In genomic region chr21:43602277-43603229, GRCh38 we compare ENCODE assay signal across 16 cellular contexts. TPM values are rescaled to one million over a fixed set of nuclear protein-coding genes. Genes with fewer than 3 reads are reported as not detected.
DNase-seq lines count a peak whose midpoint lies in the region; ATAC-seq, FAIRE-seq and TF ChIP-seq lines count a peak whose summit lies in the region.
"Had no signal": no experiment of that assay in that cellular context is flagged by ENCODE, and none has a peak within 500 bp of the region (broad histone marks: within the 10 kb centered on the region; RNA-seq: fewer than 3 reads in every experiment).

No MANE protein-coding gene starts in this region.

- H2AFZ ChIP-seq in GM23338, result 0 out of 2 replicates have a peak overlapping the region, but pooled peaks have one; percentile 52

- no peaks in the 10 kb centered on the region for H3K27me3 ChIP-seq in GM23338 (ENCODE audit: insufficient read depth)
- H3K27me3 ChIP-seq in naive thymus-derived CD4-positive, alpha-beta T cell (ENCODE audit: control insufficient read depth in 2 of 2, insufficient read depth in 2 of 2, low read length in 2 of 2), result no peaks in the 10 kb centered on the region
- H3K27me3 ChIP-seq in WERI-Rb-1 (ENCODE audit: insufficient read depth, low read depth, severe bottlenecking), result no peaks in the 10 kb centered on the region
- no peaks in the 10 kb centered on the region for H3K27me3 ChIP-seq in body of pancreas

- H3K4me2 ChIP-seq in A549 (peak overlapping the region; percentile 12; the same call in 2 of the 3 replicates), GM23338 (no peak overlapping the region)

- ATAC-seq in A549 (no peak), GM23338 (no peak), HG02623 (IDR thresholded peaks at IDR 0.05; ENCODE audit: unreplicated experiment) (no peak), body of pancreas (no peak)
- peak; percentile 10 for ATAC-seq in naive thymus-derived CD4-positive, alpha-beta T cell
- ATAC-seq: left colon had no signal

- intact Hi-C loops in naive thymus-derived CD4-positive, alpha-beta T cell (cut with micrococcal nuclease), result no loop called here
- intact Hi-C loops in body of pancreas (cut with DNase I), result no loop called here

- H3K4me3 ChIP-seq in A549, result no peak overlapping the region
- no peak overlapping the region for H3K4me3 ChIP-seq in GM23338
- H3K4me3 ChIP-seq in naive thymus-derived CD4-positive, alpha-beta T cell (ENCODE audit: low read length), result no peak overlapping the region
- H3K4me3 ChIP-seq in WERI-Rb-1 (ENCODE audit: low read depth, low read length), result no peak overlapping the region
- no peak overlapping the region for H3K4me3 ChIP-seq in body of pancreas

- H3K4me3 Mint-ChIP-seq in GM23338, result no peak overlapping the region
- no peak overlapping the region for H3K4me3 Mint-ChIP-seq in naive thymus-derived CD4-positive, alpha-beta T cell
- H3K4me3 Mint-ChIP-seq: B cell; natural killer cell treated with Interleukin-12 subunit alpha and Interleukin-12 subunit beta and Interleukin-15 and Interleukin-18, amount 100 ng/mL, for 72 hours had no signal

- peaks cover 1% of the 10 kb centered on the region; the same call in 1 of the 3 replicates for H3K9me3 ChIP-seq in A549
- H3K9me3 ChIP-seq in naive thymus-derived CD4-positive, alpha-beta T cell (ENCODE audit: control insufficient read depth in 2 of 3, low read length in 3 of 3), result no peaks in the 10 kb centered on the region
- no peaks in the 10 kb centered on the region for H3K9me3 ChIP-seq in WERI-Rb-1 (ENCODE audit: severe bottlenecking)
- no peaks in the 10 kb centered on the region for H3K9me3 ChIP-seq in body of pancreas

- H4K20me1 ChIP-seq in GM23338 (replicated peaks; ENCODE audit: insufficient read depth), result no peaks in the 10 kb centered on the region

- 83% methylated on average over 13 of the region's 13 CpGs for WGBS in A549 (ENCODE audit: missing lambda C conversion rate)
- WGBS in body of pancreas, 2 donors, result 68 to 73% methylated on average over 13 of the region's 13 CpGs

- POLR2A ChIA-PET in A549 (lab: Yijun Ruan, JAX), result no interaction called here
- POLR2A ChIA-PET in naive thymus-derived CD4-positive, alpha-beta T cell (lab: Charles Lee), result no interaction called here

- no peaks in the 10 kb centered on the region for H3K4me1 Mint-ChIP-seq in GM23338
- H3K4me1 Mint-ChIP-seq in naive thymus-derived CD4-positive, alpha-beta T cell, result peaks cover 0 to 23% (median 15%) of the 10 kb centered on the region in 7 donors

- no peaks in the 10 kb centered on the region for H3K9me2 ChIP-seq in GM23338 (ENCODE audit: insufficient read depth)

- no peak overlapping the region for H3K27ac Mint-ChIP-seq in GM23338
- peak overlapping the region in 6 of 9 donors; percentile 6 to 74 (median 34) for H3K27ac Mint-ChIP-seq in naive thymus-derived CD4-positive, alpha-beta T cell
- H3K27ac Mint-ChIP-seq: B cell; natural killer cell treated with Interleukin-12 subunit alpha and Interleukin-12 subunit beta and Interleukin-15 and Interleukin-18, amount 100 ng/mL, for 72 hours had no signal

- no peaks in the 10 kb centered on the region for H3K9me3 Mint-ChIP-seq in GM23338
- H3K9me3 Mint-ChIP-seq in naive thymus-derived CD4-positive, alpha-beta T cell, result no peaks in the 10 kb centered on the region
- H3K9me3 Mint-ChIP-seq: natural killer cell treated with Interleukin-12 subunit alpha and Interleukin-12 subunit beta and Interleukin-15 and Interleukin-18, amount 100 ng/mL, for 72 hours had no signal

- no peak for TF ChIP-seq RAD21 in A549 (conservative IDR thresholded peaks at IDR 0.05 in 1 of 2, IDR thresholded peaks at IDR 0.05 in 1 of 2)

- no peak for FAIRE-seq in A549 (lab: Jason Lieb, UNC)
- FAIRE-seq: urothelium cell line had no signal

- TF ChIP-seq CTCF in A549 (IDR thresholded peaks at IDR 0.05) (no peak), GM23338 (conservative IDR thresholded peaks at IDR 0.05; ENCODE audit: low read depth in 2 of 2) (no peak), WERI-Rb-1 (IDR thresholded peaks at IDR 0.05; ENCODE audit: low read depth, low read length) (no peak), body of pancreas (IDR thresholded peaks at IDR 0.05) (no peak)

- TF ChIP-seq POLR2A in A549 (IDR thresholded peaks at IDR 0.05; ENCODE audit: low read length), result no peak
- no peak for TF ChIP-seq POLR2A in body of pancreas (IDR thresholded peaks at IDR 0.05)

- H3K36me3 ChIP-seq in GM23338 (ENCODE audit: insufficient read depth), result no peaks in the 10 kb centered on the region
- no peaks in the 10 kb centered on the region for H3K36me3 ChIP-seq in naive thymus-derived CD4-positive, alpha-beta T cell (ENCODE audit: control insufficient read depth in 2 of 3, insufficient read depth in 3 of 3, low read length in 3 of 3)
- H3K36me3 ChIP-seq in WERI-Rb-1, result no peaks in the 10 kb centered on the region; the same call in 1 of the 2 replicates
- no peaks in the 10 kb centered on the region for H3K36me3 ChIP-seq in body of pancreas (replicated peaks in 1 of 2; ENCODE audit: insufficient read depth in 1 of 2, low read depth in 2 of 2)

- H3K27me3 Mint-ChIP-seq in GM23338 (ENCODE audit: insufficient read depth, low read depth, poor library complexity), result peaks cover 5% of the 10 kb centered on the region
- peaks cover 0 to 5% (median 0%) of the 10 kb centered on the region in 5 donors for H3K27me3 Mint-ChIP-seq in naive thymus-derived CD4-positive, alpha-beta T cell
- H3K27me3 Mint-ChIP-seq: B cell; natural killer cell treated with Interleukin-12 subunit alpha and Interleukin-12 subunit beta and Interleukin-15 and Interleukin-18, amount 100 ng/mL, for 72 hours had no signal

- no peaks in the 10 kb centered on the region for H3K79me2 ChIP-seq in GM23338 (replicated peaks; ENCODE audit: insufficient read depth)

- TF ChIP-seq EP300 in A549 (IDR thresholded peaks at IDR 0.05), result no peak

- peaks cover 70% of the 10 kb centered on the region for H3K4me1 ChIP-seq in A549
- H3K4me1 ChIP-seq in GM23338 (ENCODE audit: insufficient read depth), result no peaks in the 10 kb centered on the region
- peaks cover 0 to 6% of the 10 kb centered on the region in 2 donors for H3K4me1 ChIP-seq in naive thymus-derived CD4-positive, alpha-beta T cell (ENCODE audit: control insufficient read depth in 2 of 2, insufficient read depth in 2 of 2, low read length in 2 of 2)
- H3K4me1 ChIP-seq in body of pancreas, result no peaks in the 10 kb centered on the region

- H3K27ac ChIP-seq in A549, result peak overlapping the region; percentile 83 to 91
- H3K27ac ChIP-seq in GM23338 (ENCODE audit: low read depth), result no peak overlapping the region
- no peak overlapping the region for H3K27ac ChIP-seq in naive thymus-derived CD4-positive, alpha-beta T cell (ENCODE audit: low read depth, low read length)
- H3K27ac ChIP-seq in WERI-Rb-1, result no peak overlapping the region
- no peak overlapping the region for H3K27ac ChIP-seq in body of pancreas

- H3F3A ChIP-seq in GM23338 (replicated peaks; ENCODE audit: low read depth), result no peaks in the 10 kb centered on the region

- H3K36me3 Mint-ChIP-seq in GM23338 (ENCODE audit: low read depth), result no peaks in the 10 kb centered on the region
- H3K36me3 Mint-ChIP-seq in naive thymus-derived CD4-positive, alpha-beta T cell, result no peaks in the 10 kb centered on the region
- H3K36me3 Mint-ChIP-seq: natural killer cell treated with Interleukin-12 subunit alpha and Interleukin-12 subunit beta and Interleukin-15 and Interleukin-18, amount 100 ng/mL, for 72 hours had no signal

- CTCF ChIA-PET in A549 (lab: Yijun Ruan, JAX), result interaction anchor here (1.9 to 2.7 kb wide), 2 partner anchors 9 to 43 kb away, joined by 9 to 13 read pairs; no protein-coding TSS in a partner anchor
- CTCF ChIA-PET in naive thymus-derived CD4-positive, alpha-beta T cell (lab: Charles Lee), result no interaction called here

- DNase-seq in A549 (ENCODE audit: low read depth in 1 of 2, low spot score in 1 of 2), result no peak
- no peak for DNase-seq in GM23338 (ENCODE audit: low spot score)
- DNase-seq in astrocyte of the hippocampus (ENCODE audit: low read depth, low spot score), result peak; percentile 44
- DNase-seq in naive thymus-derived CD4-positive, alpha-beta T cell, result no peak
- DNase-seq in WERI-Rb-1, result no peak
- no peak for DNase-seq in stimulated activated CD4-positive, alpha-beta T cell treated with anti-CD3 and anti-CD28 coated beads, Interleukin-2, amount 100 ng/mL, for 24 hours
- DNase-seq in body of pancreas, result no peak
- DNase-seq: activated CD8-positive, alpha-beta memory T cell treated with anti-CD3 and anti-CD28 coated beads for 24 hours; left colon; retina; SIG-M5; stimulated activated CD4-positive, alpha-beta T cell treated with anti-CD3 and anti-CD28 coated beads, Interleukin-4, amount 100 ng/mL, for 4 hours had no signal

TF ChIP-seq in A549, 52 proteins besides CTCF, POLR2A, EP300 and RAD21 (continues in another document):
- TF ChIP-seq TP53 (CRISPR knock-in tag; IDR thresholded peaks at IDR 0.05) (no peak), ZFP36 (IDR thresholded peaks at IDR 0.05; ENCODE audit: borderline replicate concordance, partially characterized antibody) (no peak)

RNA-seq across cellular contexts. Expression of gene HSF2BP, which starts 56.7 kb away (rescaled TPM):
- polyA plus RNA-seq in A549 (2011; rRNA removed), result 2.7 and 3.1 TPM in 2 replicates
- 1.5 and 1.6 TPM in 2 replicates for polyA plus RNA-seq in A549 (2012; cell fraction: cytosol; rRNA removed)
- 0.82 and 1.1 TPM in 2 replicates for polyA plus RNA-seq in A549 (2012; cell fraction: nucleus; rRNA removed)
- 1.7 to 2.3 TPM (median 1.7 TPM) in 3 replicates for polyA plus RNA-seq in A549 (2017; fragmentation: RNase III; extraction: RNeasy Plus Mini Kit Qiagen cat#74134 plus additional on column Dnase treatment)
- polyA minus RNA-seq in A549 (2011; rRNA and poly(A)+ RNA removed), result 2.0 and 2.1 TPM in 2 replicates
- total RNA-seq in GM23338 (2014; rRNA removed; shearing (Covaris generic)), result 2.0 and 2.3 TPM in 2 replicates
- polyA plus RNA-seq in GM23338 (2016; fragmentation: Nextera tagmentation; extraction: Ambion mirVana), result 0.78 and 0.82 TPM in 2 replicates
- total RNA-seq in naive thymus-derived CD4-positive, alpha-beta T cell, result 1 to 10 TPM in 1 of 5 experiments, under 1 TPM in 4; 0.31 to 1.4 (median 0.91) TPM
- under 1 TPM; 0.28 to 0.81 TPM for polyA plus RNA-seq in naive thymus-derived CD4-positive, alpha-beta T cell
- 1 to 10 TPM; 3.1 to 4.3 TPM for total RNA-seq in body of pancreas

RNA-seq across cellular contexts. Expression of gene RRP1B, which starts 56.8 kb away (rescaled TPM):
- polyA plus RNA-seq in A549 (2011; rRNA removed), result 25.4 and 32.5 TPM in 2 replicates
- 14.6 and 17.7 TPM in 2 replicates for polyA plus RNA-seq in A549 (2012; cell fraction: cytosol; rRNA removed)
- 20.2 and 22.5 TPM in 2 replicates for polyA plus RNA-seq in A549 (2012; cell fraction: nucleus; rRNA removed)
- 31.4 to 32.5 TPM (median 32.4 TPM) in 3 replicates for polyA plus RNA-seq in A549 (2017; fragmentation: RNase III; extraction: RNeasy Plus Mini Kit Qiagen cat#74134 plus additional on column Dnase treatment)
- polyA minus RNA-seq in A549 (2011; rRNA and poly(A)+ RNA removed), result 23.1 and 26.2 TPM in 2 replicates
- 91.7 and 95.7 TPM in 2 replicates for total RNA-seq in GM23338 (2014; rRNA removed; shearing (Covaris generic))
- polyA plus RNA-seq in GM23338 (2016; fragmentation: Nextera tagmentation; extraction: Ambion mirVana), result 54.0 and 54.8 TPM in 2 replicates
- 10 to 100 TPM; 23.9 to 44.2 (median 39.6) TPM for total RNA-seq in naive thymus-derived CD4-positive, alpha-beta T cell
- polyA plus RNA-seq in naive thymus-derived CD4-positive, alpha-beta T cell, result 10 to 100 TPM; 32.8 to 49.3 TPM
- total RNA-seq in body of pancreas, result 10 to 100 TPM; 15.8 to 19.1 TPM

Comparison
In these comparisons a context has a peak if more than half of its experiments do, and no peak if none do; other contexts are left out.
1. H3K27ac ChIP-seq: peak in A549 (2 of 2); none in GM23338 (single experiment), naive thymus-derived CD4-positive, alpha-beta T cell (single experiment), WERI-Rb-1 (single experiment) and body of pancreas (0 of 4).